24 cellular contexts compared by ENCODE assay signal in the genomic region with DNA sequence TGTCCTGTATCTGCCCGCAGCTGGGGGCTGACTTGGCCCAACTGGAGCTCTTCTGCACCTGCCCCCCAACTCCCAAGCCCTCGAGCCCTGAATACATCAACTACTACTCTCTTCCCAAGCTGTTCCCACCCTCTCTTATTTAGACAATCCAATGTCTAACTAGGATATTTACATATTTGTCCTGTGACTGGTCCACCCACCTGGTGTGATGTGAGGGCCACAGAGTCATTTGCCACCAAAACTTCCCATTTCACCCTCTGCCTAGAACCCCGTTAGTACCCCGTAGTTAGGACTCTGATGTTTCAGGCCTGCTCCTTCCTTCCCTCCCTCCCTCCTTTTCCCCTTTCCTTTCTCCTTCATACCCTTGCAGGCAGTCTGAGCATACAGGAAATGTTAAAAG. TPM values are rescaled to one million over a fixed set of nuclear protein-coding genes. Genes with fewer than 3 reads are reported as not detected.
DNase-seq lines count a peak whose midpoint lies in the region; ATAC-seq and TF ChIP-seq lines count a peak whose summit lies in the region.
"Had no signal": no experiment of that assay in that cellular context is flagged by ENCODE, and none has a peak within 500 bp of the region (broad histone marks: within the 10 kb centered on the region; RNA-seq: fewer than 3 reads in every experiment).

No MANE protein-coding gene starts in this region.

- no peak for TF ChIP-seq CTCF in brain (conservative IDR thresholded peaks at IDR 0.05)
- no peak for TF ChIP-seq CTCF in hepatocyte (IDR thresholded peaks at IDR 0.05; ENCODE audit: poor library complexity)

- no peaks in the 10 kb centered on the region for H4K20me1 ChIP-seq in hepatocyte (ENCODE audit: insufficient read depth, poor library complexity, severe bottlenecking)

- peak overlapping the region in 4 of 5 experiments; percentile 32 to 85 (median 76) for H3K27ac Mint-ChIP-seq in brain
- H3K27ac Mint-ChIP-seq in stimulated activated memory B cell treated with anti-CD40 and anti-IgM and Interleukin-4, amounts not matched to agents 10 μg/mL and 1 μg/mL and 100 μg/mL, for 72 hours, result peak overlapping the region; percentile 9
- H3K27ac Mint-ChIP-seq: CD8-positive, alpha-beta T cell had no signal

- H3K4me1 ChIP-seq in NT2/D1 (ENCODE audit: insufficient read depth, insufficient read length) (peaks cover 26% of the 10 kb centered on the region), hepatocyte (ENCODE audit: insufficient read depth) (no peaks in the 10 kb centered on the region)

- H3K4me3 ChIP-seq in NT2/D1 (ENCODE audit: insufficient read length, low read depth) (no peak overlapping the region), hepatocyte (no peak overlapping the region)

- H3K36me3 ChIP-seq in NT2/D1 (ENCODE audit: insufficient read depth, insufficient read length, low read length) (peaks cover 20% of the 10 kb centered on the region), hepatocyte (replicated peaks; ENCODE audit: insufficient read depth, low read depth) (no peaks in the 10 kb centered on the region)

- no peaks in the 10 kb centered on the region for H3K9me3 ChIP-seq in NT2/D1 (ENCODE audit: insufficient read depth, low read length)
- no peaks in the 10 kb centered on the region for H3K9me3 ChIP-seq in hepatocyte (ENCODE audit: low read depth)

- H3K79me2 ChIP-seq in hepatocyte, result no peaks in the 10 kb centered on the region

- H3K9me3 Mint-ChIP-seq in brain, result peaks cover 0 to 4% (median 0%) of the 10 kb centered on the region in 5 experiments
- H3K9me3 Mint-ChIP-seq in stimulated activated memory B cell treated with anti-CD40 and anti-IgM and Interleukin-4, amounts not matched to agents 10 μg/mL and 1 μg/mL and 100 μg/mL, for 72 hours, result no peaks in the 10 kb centered on the region
- H3K9me3 Mint-ChIP-seq: CD8-positive, alpha-beta T cell; IgD-negative memory B cell had no signal

- H2AFZ ChIP-seq in hepatocyte, result no peak overlapping the region

- peak overlapping the region in 1 of 5 experiments; percentile 12 for H3K4me3 Mint-ChIP-seq in brain
- H3K4me3 Mint-ChIP-seq in stimulated activated memory B cell treated with anti-CD40 and anti-IgM and Interleukin-4, amounts not matched to agents 10 μg/mL and 1 μg/mL and 100 μg/mL, for 72 hours, result no peak overlapping the region
- H3K4me3 Mint-ChIP-seq: CD8-positive, alpha-beta T cell; IgD-negative memory B cell had no signal

- H3K9me2 ChIP-seq in hepatocyte (replicated peaks; ENCODE audit: insufficient read depth), result no peaks in the 10 kb centered on the region

- H3K27ac ChIP-seq in hepatocyte, result no peak overlapping the region
- H3K27ac ChIP-seq: C4-2B, KMS-11 had no signal

- DNase-seq in NCI-H2171 treated with DMSO at 0.1 percent for 48 hours (lab: John Stamatoyannopoulos, UW) (peak; percentile 63), NCI-H2171 (lab: John Stamatoyannopoulos, UW) (no peak), NT2/D1 (ENCODE audit: low read depth, low spot score) (no peak), epidermal melanocyte (ENCODE audit: insufficient read length, low spot score) (no peak), hepatocyte (ENCODE audit: low spot score) (no peak)
- no peak for DNase-seq in activated CD4-positive, alpha-beta T cell treated with anti-CD3 and anti-CD28 coated beads, Interleukin-2, amount 50 U/mL, for 48 hours
- DNase-seq: AML-193; CD8-positive, alpha-beta T cell; DMS153; NCI-H1092 treated with DMSO at 0.1 percent for 48 hours; NCI-H1436; NCI-H1930; NCI-H2107; NCI-H446 treated with DMSO at 0.1 percent for 48 hours; SHP77 treated with DMSO at 0.1 percent for 48 hours had no signal

- peak overlapping the region; percentile 59 for H3K9ac ChIP-seq in NT2/D1 (ENCODE audit: insufficient read length, low read depth)
- H3K9ac ChIP-seq: KMS-11 had no signal

- H3K27me3 Mint-ChIP-seq in brain, result peaks cover 23% of the 10 kb centered on the region
- H3K27me3 Mint-ChIP-seq in stimulated activated memory B cell treated with anti-CD40 and anti-IgM and Interleukin-4, amounts not matched to agents 10 μg/mL and 1 μg/mL and 100 μg/mL, for 72 hours, result peaks cover 12% of the 10 kb centered on the region

- peaks cover 7% of the 10 kb centered on the region for H3K27me3 ChIP-seq in NT2/D1 (ENCODE audit: insufficient read depth, insufficient read length)
- peaks cover 18% of the 10 kb centered on the region for H3K27me3 ChIP-seq in hepatocyte

- H3K4me1 Mint-ChIP-seq in brain, result peaks cover 40% of the 10 kb centered on the region
- peaks cover 18% of the 10 kb centered on the region for H3K4me1 Mint-ChIP-seq in stimulated activated memory B cell treated with anti-CD40 and anti-IgM and Interleukin-4, amounts not matched to agents 10 μg/mL and 1 μg/mL and 100 μg/mL, for 72 hours

- no peak for ATAC-seq in stimulated activated memory B cell treated with anti-CD40 and anti-IgM and Interleukin-4, amounts not matched to agents 10 μg/mL and 1 μg/mL and 100 μg/mL, for 72 hours
- ATAC-seq: CD8-positive, alpha-beta T cell had no signal

- WGBS in hepatocyte (ENCODE audit: low lambda C conversion rate, missing lambda C conversion rate), result 77% methylated on average over 4 of the region's 4 CpGs

- no peak overlapping the region for H3K4me2 ChIP-seq in hepatocyte
- H3K4me2 ChIP-seq: KMS-11 had no signal

- no peaks in the 10 kb centered on the region for H3K36me3 Mint-ChIP-seq in brain
- H3K36me3 Mint-ChIP-seq in stimulated activated memory B cell treated with anti-CD40 and anti-IgM and Interleukin-4, amounts not matched to agents 10 μg/mL and 1 μg/mL and 100 μg/mL, for 72 hours, result peaks cover 26% of the 10 kb centered on the region
- H3K36me3 Mint-ChIP-seq: IgD-negative memory B cell had no signal

RNA-seq across cellular contexts. Expression of gene CPLX3, which starts 6.4 kb away (rescaled TPM):
- polyA plus RNA-seq in brain (ENCODE audit: insufficient read depth, low read depth, low replicate concordance) (2.1 TPM), hepatocyte (0.10 TPM in 1 of 2 replicates, not detected in the other)
- not detected in 2 replicates for total RNA-seq in hepatocyte
- total RNA-seq: A172, Daoy, G401, H4 had no signal
- polyA plus RNA-seq: IgD-negative memory B cell had no signal

RNA-seq across cellular contexts. Expression of gene ULK3, which starts 10.1 kb away (rescaled TPM):
- 25.2 TPM for polyA plus RNA-seq in brain (ENCODE audit: insufficient read depth, low read depth, low replicate concordance)
- total RNA-seq in hepatocyte, result 37.6 and 40.4 TPM in 2 replicates
- polyA plus RNA-seq in hepatocyte, result 45.7 and 46.3 TPM in 2 replicates

RNA-seq across cellular contexts. Expression of gene LMAN1L, which starts 20.2 kb away (rescaled TPM):
- not detected for polyA plus RNA-seq in brain (ENCODE audit: insufficient read depth, low read depth, low replicate concordance)
- total RNA-seq in hepatocyte, result not detected in 2 replicates
- not detected in 2 replicates for polyA plus RNA-seq in hepatocyte
- total RNA-seq: A172; CD8-positive, alpha-beta T cell; Daoy; G401 had no signal
- polyA plus RNA-seq: IgD-negative memory B cell had no signal

RNA-seq across cellular contexts. Expression of gene SCAMP2, which starts 40.3 kb away (rescaled TPM):
- polyA plus RNA-seq in brain (ENCODE audit: insufficient read depth, low read depth, low replicate concordance) (70.3 TPM), hepatocyte (123 and 130 TPM in 2 replicates)
- total RNA-seq in hepatocyte, result 64.0 and 84.3 TPM in 2 replicates

RNA-seq across cellular contexts. Expression of gene CSK, which starts 50.9 kb away (rescaled TPM):
- 66.2 TPM for polyA plus RNA-seq in brain (ENCODE audit: insufficient read depth, low read depth, low replicate concordance)
- 15.8 and 16.9 TPM in 2 replicates for total RNA-seq in hepatocyte
- polyA plus RNA-seq in hepatocyte, result 19.1 and 21.8 TPM in 2 replicates
